12 cellular contexts compared by ENCODE assay signal in genomic region chr12:85273411-85274075, GRCh38. TPM values are rescaled to one million over a fixed set of nuclear protein-coding genes. Genes with fewer than 3 reads are reported as not detected.
DNase-seq lines count a peak whose midpoint lies in the region; ATAC-seq and TF ChIP-seq lines count a peak whose summit lies in the region.
"Had no signal": no experiment of that assay in that cellular context is flagged by ENCODE, and none has a peak within 500 bp of the region (broad histone marks: within the 10 kb centered on the region; RNA-seq: fewer than 3 reads in every experiment).

No MANE protein-coding gene starts in this region.

- H4K20me1 ChIP-seq in KMS-11 (ENCODE audit: insufficient read depth): no peaks in the 10 kb centered on the region

- peak overlapping the region; percentile 40; the same call in 1 of the 2 replicates for H3K4me2 ChIP-seq in KMS-11

- peak; percentile 66 for ATAC-seq in GM21619 (IDR thresholded peaks at IDR 0.05; ENCODE audit: unreplicated experiment)
- no peak for ATAC-seq in activated T-helper 17 cell treated with anti-CD3 and anti-CD28 coated beads, Interleukin-2, amount 50 U/mL, for 72 hours (replicated peaks)
- ATAC-seq in activated CD8-positive, alpha-beta T cell treated with anti-CD3 and anti-CD28 coated beads, Interleukin-2, amount 10 ng/mL, durations not matched to agents 7 days and 5 days: no peak
- ATAC-seq: psoas muscle had no signal

- H3K27ac ChIP-seq in KMS-11: no peak overlapping the region
- no peak overlapping the region for H3K27ac ChIP-seq in iPS-20b (ENCODE audit: low read length)
- H3K27ac ChIP-seq in Peyer's patch: no peak overlapping the region
- H3K27ac ChIP-seq in SJCRH30: no peak overlapping the region
- H3K27ac ChIP-seq: psoas muscle had no signal

- H3K79me2 ChIP-seq in KMS-11 (ENCODE audit: insufficient read depth, low read depth): no peaks in the 10 kb centered on the region

- no peaks in the 10 kb centered on the region for H3K36me3 Mint-ChIP-seq in activated T-helper 17 cell treated with anti-CD3 and anti-CD28 coated beads, Interleukin-2, amount 50 U/mL, for 72 hours (ENCODE audit: low read depth)
- no peaks in the 10 kb centered on the region for H3K36me3 Mint-ChIP-seq in activated CD8-positive, alpha-beta T cell treated with anti-CD3 and anti-CD28 coated beads, Interleukin-2, amount 10 ng/mL, durations not matched to agents 7 days and 5 days (ENCODE audit: low read depth)

- H3K4me3 ChIP-seq in KMS-11 (IDR thresholded peaks at IDR 0.05; ENCODE audit: insufficient read depth, low read depth, low read length) (no peak overlapping the region), iPS-20b (ENCODE audit: low read length) (peak overlapping the region; percentile 52; the same call in 1 of the 2 replicates), Peyer's patch (no peak overlapping the region), SJCRH30 (no peak overlapping the region)
- H3K4me3 ChIP-seq: psoas muscle had no signal

- CTCF ChIA-PET in activated CD8-positive, alpha-beta T cell treated with anti-CD3 and anti-CD28 coated beads, Interleukin-2, amount 10 ng/mL, durations not matched to agents 7 days and 5 days (lab: Charles Lee): no interaction called here

- H3K4me1 ChIP-seq in KMS-11 (ENCODE audit: low read depth, poor library complexity, severe bottlenecking) (peaks cover 31% of the 10 kb centered on the region), iPS-20b (ENCODE audit: insufficient read depth, low read length) (no peaks in the 10 kb centered on the region; the same call in 1 of the 2 replicates), Peyer's patch (no peaks in the 10 kb centered on the region), SJCRH30 (no peaks in the 10 kb centered on the region)
- H3K4me1 ChIP-seq: psoas muscle had no signal

- H3K4me1 Mint-ChIP-seq in activated T-helper 17 cell treated with anti-CD3 and anti-CD28 coated beads, Interleukin-2, amount 50 U/mL, for 72 hours: no peaks in the 10 kb centered on the region
- no peaks in the 10 kb centered on the region for H3K4me1 Mint-ChIP-seq in activated CD8-positive, alpha-beta T cell treated with anti-CD3 and anti-CD28 coated beads, Interleukin-2, amount 10 ng/mL, durations not matched to agents 7 days and 5 days (ENCODE audit: low read depth)

- no peak for TF ChIP-seq POLR2A in Peyer's patch (IDR thresholded peaks at IDR 0.05)

- H3K4me3 Mint-ChIP-seq in activated T-helper 17 cell treated with anti-CD3 and anti-CD28 coated beads, Interleukin-2, amount 50 U/mL, for 72 hours: no peak overlapping the region
- no peak overlapping the region for H3K4me3 Mint-ChIP-seq in activated CD8-positive, alpha-beta T cell treated with anti-CD3 and anti-CD28 coated beads, Interleukin-2, amount 10 ng/mL, durations not matched to agents 7 days and 5 days
- H3K4me3 Mint-ChIP-seq: activated CD4-positive, alpha-beta memory T cell treated with anti-CD3 and anti-CD28 coated beads for 36 hours had no signal

- H3K36me3 ChIP-seq in KMS-11 (ENCODE audit: insufficient read depth): no peaks in the 10 kb centered on the region
- no peaks in the 10 kb centered on the region for H3K36me3 ChIP-seq in iPS-20b (ENCODE audit: insufficient read depth, low read depth, low read length)
- no peaks in the 10 kb centered on the region for H3K36me3 ChIP-seq in Peyer's patch
- H3K36me3 ChIP-seq in SJCRH30: no peaks in the 10 kb centered on the region

- H3K27me3 Mint-ChIP-seq in activated T-helper 17 cell treated with anti-CD3 and anti-CD28 coated beads, Interleukin-2, amount 50 U/mL, for 72 hours: peaks cover 30% of the 10 kb centered on the region
- H3K27me3 Mint-ChIP-seq in activated CD8-positive, alpha-beta T cell treated with anti-CD3 and anti-CD28 coated beads, Interleukin-2, amount 10 ng/mL, durations not matched to agents 7 days and 5 days (ENCODE audit: low read depth): peaks cover 32% of the 10 kb centered on the region

- H3K9me3 ChIP-seq in iPS-20b (ENCODE audit: insufficient read depth, low read depth, low read length): no peaks in the 10 kb centered on the region
- no peaks in the 10 kb centered on the region for H3K9me3 ChIP-seq in Peyer's patch
- no peaks in the 10 kb centered on the region for H3K9me3 ChIP-seq in SJCRH30 (replicated peaks)
- H3K9me3 ChIP-seq: psoas muscle had no signal

- H3K9me3 Mint-ChIP-seq in activated T-helper 17 cell treated with anti-CD3 and anti-CD28 coated beads, Interleukin-2, amount 50 U/mL, for 72 hours: no peaks in the 10 kb centered on the region
- H3K9me3 Mint-ChIP-seq in activated CD8-positive, alpha-beta T cell treated with anti-CD3 and anti-CD28 coated beads, Interleukin-2, amount 10 ng/mL, durations not matched to agents 7 days and 5 days (ENCODE audit: insufficient read depth): no peaks in the 10 kb centered on the region

- POLR2A ChIA-PET in activated CD8-positive, alpha-beta T cell treated with anti-CD3 and anti-CD28 coated beads, Interleukin-2, amount 10 ng/mL, durations not matched to agents 7 days and 5 days (lab: Charles Lee): no interaction called here

- TF ChIP-seq CTCF in KMS-11 (conservative IDR thresholded peaks at IDR 0.05; ENCODE audit: low read depth, low read length) (no peak), Peyer's patch (IDR thresholded peaks at IDR 0.05) (no peak)

- H2AFZ ChIP-seq in KMS-11 (ENCODE audit: low read depth): peak overlapping the region; percentile 69

- no peak overlapping the region for H3K27ac Mint-ChIP-seq in activated T-helper 17 cell treated with anti-CD3 and anti-CD28 coated beads, Interleukin-2, amount 50 U/mL, for 72 hours
- H3K27ac Mint-ChIP-seq in activated CD8-positive, alpha-beta T cell treated with anti-CD3 and anti-CD28 coated beads, Interleukin-2, amount 10 ng/mL, durations not matched to agents 7 days and 5 days: no peak overlapping the region
- H3K27ac Mint-ChIP-seq: activated CD4-positive, alpha-beta memory T cell treated with anti-CD3 and anti-CD28 coated beads for 36 hours had no signal

- H3K9ac ChIP-seq in KMS-11: no peak overlapping the region; the same call in 1 of the 2 replicates
- H3K9ac ChIP-seq in iPS-20b (ENCODE audit: low read depth, low read length): no peak overlapping the region

- H3K27me3 ChIP-seq in KMS-11 (ENCODE audit: insufficient read depth, low read depth) (no peaks in the 10 kb centered on the region), iPS-20b (ENCODE audit: insufficient read depth, low read length) (peaks cover 68% of the 10 kb centered on the region), Peyer's patch (no peaks in the 10 kb centered on the region), SJCRH30 (no peaks in the 10 kb centered on the region)

- peak; percentile 5 for DNase-seq in ELR (ENCODE audit: low read depth)
- no peak for DNase-seq in Peyer's patch
- no peak for DNase-seq in SJCRH30
- DNase-seq in activated CD8-positive, alpha-beta T cell treated with anti-CD3 and anti-CD28 coated beads, Interleukin-2, amount 10 ng/mL, durations not matched to agents 7 days and 5 days: no peak
- DNase-seq: activated CD4-positive, alpha-beta memory T cell treated with anti-CD3 and anti-CD28 coated beads for 36 hours; NCI-H2029 treated with DMSO at 0.1 percent for 48 hours; RPMI8226 had no signal

RNA-seq across cellular contexts. Expression of gene ALX1, which starts 6.5 kb away (rescaled TPM):
- total RNA-seq in activated T-helper 17 cell treated with anti-CD3 and anti-CD28 coated beads, Interleukin-2, amount 50 U/mL, for 72 hours: not detected
- total RNA-seq in Peyer's patch: not detected
- 10.5 and 11.2 TPM in 2 replicates for total RNA-seq in SJCRH30 (2014; rRNA removed; shearing (Covaris generic))
- not detected for total RNA-seq in activated CD8-positive, alpha-beta T cell treated with anti-CD3 and anti-CD28 coated beads, Interleukin-2, amount 10 ng/mL, durations not matched to agents 7 days and 5 days
- total RNA-seq: activated CD4-positive, alpha-beta memory T cell treated with anti-CD3 and anti-CD28 coated beads for 36 hours had no signal

Comparison
In these comparisons a context has a peak if more than half of its experiments do, and no peak if none do; other contexts are left out.
1. RNA of gene ALX1, which starts 6.5 kb away (total RNA-seq): 10.5 to 11.2 TPM in SJCRH30; not detected in activated T-helper 17 cell treated with anti-CD3 and anti-CD28 coated beads, Interleukin-2, amount 50 U/mL, for 72 hours, not detected in Peyer's patch and not detected in activated CD8-positive, alpha-beta T cell treated with anti-CD3 and anti-CD28 coated beads, Interleukin-2, amount 10 ng/mL, durations not matched to agents 7 days and 5 days; every median in the first group is over 10 times any median in the second.